In genomic region chr1:18823438-18823837, GRCh38 we compare ENCODE assay signal across 20 cellular contexts.
DNase-seq lines count a peak whose midpoint lies in the region; ATAC-seq and TF ChIP-seq lines count a peak whose summit lies in the region.
"Had no signal": no experiment of that assay in that cellular context is flagged by ENCODE, and none has a peak within 500 bp of the region (broad histone marks: within the 10 kb centered on the region; RNA-seq: fewer than 3 reads in every experiment).

No MANE protein-coding gene starts in this region.

- H3K27ac ChIP-seq in HEK293 (ENCODE audit: extremely low read depth, low read depth, low read length) (no peak overlapping the region), WERI-Rb-1 (no peak overlapping the region)
- H3K27ac ChIP-seq: 22Rv1, BLaER1, C4-2B, GM23248 had no signal

- H3K36me3 Mint-ChIP-seq in stimulated activated naive B cell treated with anti-CD40 and anti-IgM and Interleukin-4, amounts not matched to agents 10 μg/mL and 1 μg/mL and 100 μg/mL, for 72 hours, result peaks cover 0 to 1% of the 10 kb centered on the region in 2 donors

- H3K4me1 ChIP-seq in HEK293 (ENCODE audit: control insufficient read depth, insufficient read depth, low read length), result no peaks in the 10 kb centered on the region
- H3K4me1 ChIP-seq: BLaER1, HAP-1 had no signal

- H3K4me3 ChIP-seq in HEK293 (ENCODE audit: low read depth, low read length) (no peak overlapping the region), WERI-Rb-1 (ENCODE audit: low read depth, low read length) (no peak overlapping the region)
- H3K4me3 ChIP-seq: BLaER1, GM12878, GM23248, HAP-1 had no signal

- H3K27me3 ChIP-seq in WERI-Rb-1 (ENCODE audit: insufficient read depth, low read depth, severe bottlenecking), result no peaks in the 10 kb centered on the region

- no peak overlapping the region for H3K4me3 Mint-ChIP-seq in stimulated activated naive B cell treated with anti-CD40 and anti-IgM and Interleukin-4, amounts not matched to agents 10 μg/mL and 1 μg/mL and 100 μg/mL, for 72 hours
- H3K4me3 Mint-ChIP-seq: B cell; CD4-positive, alpha-beta T cell had no signal

- DNase-seq in NCI-H82 (lab: John Stamatoyannopoulos, UW) (peak; percentile 45), NCI-H82 treated with DMSO at 0.1 percent for 48 hours (lab: John Stamatoyannopoulos, UW; ENCODE audit: unreplicated experiment) (no peak), WERI-Rb-1 (no peak), NOMO-1 treated with DMSO at 0.1 percent for 48 hours (lab: John Stamatoyannopoulos, UW; ENCODE audit: unreplicated experiment) (no peak)
- no peak for DNase-seq in stimulated activated naive B cell treated with anti-CD40 and anti-IgM and Interleukin-4, amounts not matched to agents 10 μg/mL and 1 μg/mL and 100 μg/mL, for 72 hours
- DNase-seq in activated T-cell treated with anti-CD3 and anti-CD28 coated beads, Interleukin-2, amount 50 U/mL, for 48 hours, result no peak
- DNase-seq: CD4-positive, alpha-beta T cell; CD8-positive, alpha-beta memory T cell; DMS 273 treated with DMSO at 0.1 percent for 48 hours; DMS79; EL; GDM1; GM23248 had no signal

- H3K27me3 Mint-ChIP-seq in stimulated activated naive B cell treated with anti-CD40 and anti-IgM and Interleukin-4, amounts not matched to agents 10 μg/mL and 1 μg/mL and 100 μg/mL, for 72 hours, result peaks cover 38 to 44% of the 10 kb centered on the region in 2 donors

- H3K4me1 Mint-ChIP-seq in stimulated activated naive B cell treated with anti-CD40 and anti-IgM and Interleukin-4, amounts not matched to agents 10 μg/mL and 1 μg/mL and 100 μg/mL, for 72 hours, result no peaks in the 10 kb centered on the region
- H3K4me1 Mint-ChIP-seq: B cell had no signal

- ATAC-seq in stimulated activated naive B cell treated with anti-CD40 and anti-IgM and Interleukin-4, amounts not matched to agents 10 μg/mL and 1 μg/mL and 100 μg/mL, for 72 hours (replicated peaks), result no peak
- ATAC-seq: GM12878 had no signal

- TF ChIP-seq CTCF in HEK293 (tag by site-specific recombination; IDR thresholded peaks at IDR 0.05), result no peak
- peak; percentile 6; the same call in 1 of the 2 replicates for TF ChIP-seq CTCF in WERI-Rb-1 (IDR thresholded peaks at IDR 0.05; ENCODE audit: low read depth, low read length)

- CTCF ChIA-PET in HEK293 (lab: Yijun Ruan, JAX), result interaction anchor here (0.6 to 4.7 kb wide), 8 partner anchors 13 to 236 kb away, joined by 3 to 90 read pairs (median 4); no protein-coding TSS in a partner anchor

- peaks cover 6% of the 10 kb centered on the region in 2 donors for H3K9me3 Mint-ChIP-seq in stimulated activated naive B cell treated with anti-CD40 and anti-IgM and Interleukin-4, amounts not matched to agents 10 μg/mL and 1 μg/mL and 100 μg/mL, for 72 hours

- POLR2A ChIA-PET in HEK293 (lab: Yijun Ruan, JAX), result no interaction called here

- H3K9me3 ChIP-seq in HEK293 (ENCODE audit: control insufficient read depth, insufficient read depth, low read depth, low read length), result no peaks in the 10 kb centered on the region
- peaks cover 8% of the 10 kb centered on the region for H3K9me3 ChIP-seq in WERI-Rb-1 (ENCODE audit: severe bottlenecking)
- H3K9me3 ChIP-seq: HAP-1 had no signal

- H3K36me3 ChIP-seq in HEK293 (ENCODE audit: control insufficient read depth in 2 of 2, insufficient read depth in 1 of 2, low read length in 2 of 2), result no peaks in the 10 kb centered on the region
- no peaks in the 10 kb centered on the region for H3K36me3 ChIP-seq in WERI-Rb-1
- H3K36me3 ChIP-seq: BLaER1, HAP-1 had no signal

- H3K27ac Mint-ChIP-seq in stimulated activated naive B cell treated with anti-CD40 and anti-IgM and Interleukin-4, amounts not matched to agents 10 μg/mL and 1 μg/mL and 100 μg/mL, for 72 hours, result no peak overlapping the region
- H3K27ac Mint-ChIP-seq: B cell; CD4-positive, alpha-beta T cell; CD8-positive, alpha-beta memory T cell had no signal

TF ChIP-seq in HEK293, 187 proteins besides CTCF, POLR2A, EP300 and RAD21:
- TF ChIP-seq ZNF623 (tag by site-specific recombination; IDR thresholded peaks at IDR 0.05), result peak; percentile 84
- no peak for TF ChIP-seq ZNF184 (tag by site-specific recombination; IDR thresholded peaks at IDR 0.05)
- TF ChIP-seq ZNF140 (tag by site-specific recombination; IDR thresholded peaks at IDR 0.05), result no peak
TF ChIP-seq in HEK293: peak in this region for 1.
